8 cellular contexts compared by ENCODE assay signal in genomic region chr11:33256031-33256807, GRCh38. TPM values are rescaled to one million over a fixed set of nuclear protein-coding genes. Genes with fewer than 3 reads are reported as not detected.
A peak's percentile ranks its signal among the peaks of the same experiment; 100 is the strongest.
DNase-seq lines count a peak whose midpoint lies in the region; ATAC-seq and TF ChIP-seq lines count a peak whose summit lies in the region.

No MANE protein-coding gene starts in this region.

- H3K27ac ChIP-seq in coronary artery, result peak overlapping the region; percentile 99 to 100

- peak overlapping the region; percentile 98 to 99 (median 99) for H3K27ac Mint-ChIP-seq in nephron

- peaks cover 26% of the 10 kb centered on the region for H3K4me1 Mint-ChIP-seq in nephron

- H3K4me3 ChIP-seq in coronary artery, result peak overlapping the region; percentile 93

- in situ Hi-C loops in GM13977 (cut with MboI; ENCODE audit: low pct_unique_long_range_greater_than_20kb, low sequenced_read_pairs, unreplicated experiment), result no loop called here

- H3K4me3 Mint-ChIP-seq in nephron, result peak overlapping the region; percentile 95 to 99 (median 97)

- H3K9me3 Mint-ChIP-seq in nephron, result no peaks in the 10 kb centered on the region

- TF ChIP-seq CTCF in coronary artery (IDR thresholded peaks at IDR 0.05) (no peak), nephron (IDR thresholded peaks at IDR 0.05; ENCODE audit: unreplicated experiment in 3 of 3) (no peak), GM13977 (IDR thresholded peaks at IDR 0.05; ENCODE audit: extremely low read depth, insufficient read depth, missing control alignments) (no peak)

- H3K27me3 Mint-ChIP-seq in nephron (ENCODE audit: low read depth), result peaks cover 4% of the 10 kb centered on the region

- no peak for ATAC-seq in GM18873 (IDR thresholded peaks at IDR 0.05; ENCODE audit: low FRiP score, unreplicated experiment)

- no peaks in the 10 kb centered on the region for H3K36me3 Mint-ChIP-seq in nephron (ENCODE audit: low read depth)

- peak; percentile 17 for DNase-seq in GM03348 (ENCODE audit: low spot score)
- DNase-seq in NCI-H774 (lab: John Stamatoyannopoulos, UW), result peak; percentile 30
- no peak for DNase-seq in coronary artery (ENCODE audit: low spot score)
- DNase-seq in dermis blood vessel endothelial cell, result no peak
- no peak for DNase-seq in GM13977 (ENCODE audit: low spot score)
- no peak for DNase-seq in KG1 (lab: John Stamatoyannopoulos, UW)

RNA-seq across cellular contexts. Expression of gene HIPK3, which starts 1.0 kb away (rescaled TPM):
- 85.6 and 138 TPM in 2 replicates for total RNA-seq in dermis blood vessel endothelial cell

Comparison
In these comparisons a context has a peak if more than half of its experiments do, and no peak if none do; other contexts are left out.
1. DNase-seq: peak in GM03348 (single experiment) and NCI-H774 (single experiment); none in coronary artery (single experiment), dermis blood vessel endothelial cell (single experiment), GM13977 (single experiment) and KG1 (single experiment).